In the genomic region with DNA sequence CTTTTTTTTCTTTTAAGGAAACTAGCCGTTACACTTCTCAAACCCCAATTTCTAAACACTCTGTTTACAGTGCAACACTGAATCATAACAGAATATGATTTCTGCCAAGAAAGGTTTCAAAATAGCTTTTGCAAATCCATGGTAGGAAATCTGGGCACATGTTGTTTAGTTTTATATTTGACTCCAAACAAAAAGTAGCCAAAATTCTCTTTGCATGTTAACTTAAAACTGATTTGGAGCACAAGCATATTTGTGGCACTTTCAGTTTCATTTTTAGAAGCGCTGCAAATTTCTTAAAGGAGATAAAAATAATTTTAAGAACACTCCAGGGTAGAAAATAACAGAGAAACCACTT, we compare ENCODE assay signal across 8 cellular contexts.
DNase-seq lines count a peak whose midpoint lies in the region; ATAC-seq and TF ChIP-seq lines count a peak whose summit lies in the region.

No MANE protein-coding gene starts in this region.

- TF ChIP-seq CTCF in OCI-LY3 (IDR thresholded peaks at IDR 0.05; ENCODE audit: low read depth, low read length), result no peak

- H3K4me2 ChIP-seq in OCI-LY3 (ENCODE audit: low read length), result peak overlapping the region; percentile 95

- H3K9ac ChIP-seq in OCI-LY3 (ENCODE audit: low read length), result peak overlapping the region; percentile 71

- no peaks in the 10 kb centered on the region for H3K79me2 ChIP-seq in OCI-LY3 (ENCODE audit: low read length)

- no peaks in the 10 kb centered on the region for H3K9me3 ChIP-seq in OCI-LY3 (ENCODE audit: insufficient read depth, low read length)

- peaks cover 34% of the 10 kb centered on the region for H3K4me1 Mint-ChIP-seq in activated T-cell treated with anti-CD3 and anti-CD28 coated beads, Interleukin-2, amount 50 U/mL, for 4 hours (ENCODE audit: low read depth)

- peaks cover 8% of the 10 kb centered on the region; the same call in 1 of the 2 replicates for H3K4me1 ChIP-seq in OCI-LY3 (ENCODE audit: low read length)

- peak overlapping the region; percentile 83 for H3K4me3 ChIP-seq in OCI-LY3 (ENCODE audit: low read length)

- peak overlapping the region; percentile 99 for H2AFZ ChIP-seq in OCI-LY3 (ENCODE audit: low read depth, low read length)

- H3K27ac ChIP-seq in OCI-LY3 (ENCODE audit: low read length), result peak overlapping the region; percentile 26
- peak overlapping the region; percentile 24 for H3K27ac ChIP-seq in epithelial cell of prostate

- H4K20me1 ChIP-seq in OCI-LY3 (ENCODE audit: insufficient read depth, low read length), result no peaks in the 10 kb centered on the region

- no peak for DNase-seq in activated T-cell treated with anti-CD3 and anti-CD28 coated beads, Interleukin-2, amount 50 U/mL, for 4 hours
- no peak for DNase-seq in activated T-cell treated with anti-CD3 and anti-CD28 coated beads, Interleukin-2, amount 50 U/mL, for 48 hours
- DNase-seq in epithelial cell of prostate (ENCODE audit: low read depth, low spot score) (no peak), renal cortical epithelial cell (ENCODE audit: low read depth) (peak; percentile 24), islet precursor cell (no peak)

- H3K36me3 Mint-ChIP-seq in activated T-cell treated with anti-CD3 and anti-CD28 coated beads, Interleukin-2, amount 50 U/mL, for 4 hours (ENCODE audit: insufficient read depth), result peaks cover 18% of the 10 kb centered on the region

- H3K9me3 Mint-ChIP-seq in activated T-cell treated with anti-CD3 and anti-CD28 coated beads, Interleukin-2, amount 50 U/mL, for 4 hours, result no peaks in the 10 kb centered on the region

- ATAC-seq in activated T-cell treated with anti-CD3 and anti-CD28 coated beads, Interleukin-2, amount 50 U/mL, for 4 hours, result no peak
- ATAC-seq in GM21367 (IDR thresholded peaks at IDR 0.05; ENCODE audit: unreplicated experiment) (no peak), HG03469 (IDR thresholded peaks at IDR 0.05; ENCODE audit: unreplicated experiment) (no peak)

- no peaks in the 10 kb centered on the region for H3K27me3 Mint-ChIP-seq in activated T-cell treated with anti-CD3 and anti-CD28 coated beads, Interleukin-2, amount 50 U/mL, for 4 hours (ENCODE audit: low read depth)

- no peaks in the 10 kb centered on the region for H3K36me3 ChIP-seq in OCI-LY3 (replicated peaks; ENCODE audit: low read depth, low read length)

- no peaks in the 10 kb centered on the region for H3K27me3 ChIP-seq in OCI-LY3 (ENCODE audit: low read depth, low read length)

- peak overlapping the region; percentile 87 for H3K4me3 Mint-ChIP-seq in activated T-cell treated with anti-CD3 and anti-CD28 coated beads, Interleukin-2, amount 50 U/mL, for 4 hours
